10 cellular contexts compared by ENCODE assay signal in genomic region chr18:63368611-63369010, GRCh38. TPM values are rescaled to one million over a fixed set of nuclear protein-coding genes. Genes with fewer than 3 reads are reported as not detected.
DNase-seq lines count a peak whose midpoint lies in the region; ATAC-seq, FAIRE-seq and TF ChIP-seq lines count a peak whose summit lies in the region.
"Had no signal": no experiment of that assay in that cellular context is flagged by ENCODE, and none has a peak within 500 bp of the region (broad histone marks: within the 10 kb centered on the region; RNA-seq: fewer than 3 reads in every experiment).

No MANE protein-coding gene starts in this region.

- no peak for DNase-seq in CD8-positive, alpha-beta memory T cell
- DNase-seq in MG63: no peak
- DNase-seq in coronary artery (ENCODE audit: low spot score): no peak
- no peak for DNase-seq in neural crest cell (ENCODE audit: low read depth, low spot score)
- DNase-seq in NCI-H1930 (lab: John Stamatoyannopoulos, UW): no peak
- no peak for DNase-seq in GM19239 (ENCODE audit: insufficient read length, low spot score)
- DNase-seq: activated CD4-positive, alpha-beta T cell treated with anti-CD3 and anti-CD28 coated beads for 1 hour had no signal

- no peaks in the 10 kb centered on the region for H3K27me3 ChIP-seq in CD8-positive, alpha-beta memory T cell (ENCODE audit: insufficient read depth, low read length, poor library complexity, severe bottlenecking)
- H3K27me3 ChIP-seq in MG63: no peaks in the 10 kb centered on the region
- H3K27me3 ChIP-seq: cardiac muscle cell had no signal

- no peak overlapping the region for H3K27ac ChIP-seq in CD8-positive, alpha-beta memory T cell (ENCODE audit: low read depth, low read length)
- H3K27ac ChIP-seq in coronary artery: no peak overlapping the region

- H3K4me1 Mint-ChIP-seq in CD8-positive, alpha-beta memory T cell: peaks cover 37 to 41% (median 37%) of the 10 kb centered on the region in 3 donors
- H3K4me1 Mint-ChIP-seq in neural crest cell: peaks cover 26% of the 10 kb centered on the region

- peaks cover 0 to 8% (median 0%) of the 10 kb centered on the region in 3 donors for H3K36me3 Mint-ChIP-seq in CD8-positive, alpha-beta memory T cell
- peaks cover 11% of the 10 kb centered on the region for H3K36me3 Mint-ChIP-seq in neural crest cell (ENCODE audit: low read depth)

- CTCF ChIA-PET in CD8-positive, alpha-beta memory T cell (lab: Charles Lee): interaction anchor here (1.9 kb wide), 1 partner anchor 50 kb away, joined by 4 read pairs; no protein-coding TSS in a partner anchor

- H3K9me3 ChIP-seq in CD8-positive, alpha-beta memory T cell (ENCODE audit: low read length): no peaks in the 10 kb centered on the region
- H3K9me3 ChIP-seq in MG63: no peaks in the 10 kb centered on the region

- POLR2A ChIA-PET in CD8-positive, alpha-beta memory T cell (lab: Charles Lee): no interaction called here

- no peak overlapping the region for H3K4me3 ChIP-seq in CD8-positive, alpha-beta memory T cell (ENCODE audit: low read length)
- peak overlapping the region; percentile 78 for H3K4me3 ChIP-seq in MG63
- H3K4me3 ChIP-seq in coronary artery: peak overlapping the region; percentile 83

- no peak for TF ChIP-seq CTCF in coronary artery (IDR thresholded peaks at IDR 0.05)
- no peak for TF ChIP-seq CTCF in neural crest cell (conservative IDR thresholded peaks at IDR 0.05)

- H3K27me3 Mint-ChIP-seq in CD8-positive, alpha-beta memory T cell: no peaks in the 10 kb centered on the region
- H3K27me3 Mint-ChIP-seq in neural crest cell (ENCODE audit: low read depth): no peaks in the 10 kb centered on the region

- H3K4me1 ChIP-seq in CD8-positive, alpha-beta memory T cell (ENCODE audit: insufficient read depth, low read length): peaks cover 34% of the 10 kb centered on the region

- H3K36me3 ChIP-seq in CD8-positive, alpha-beta memory T cell (ENCODE audit: insufficient read depth, low read length): no peaks in the 10 kb centered on the region
- H3K36me3 ChIP-seq in MG63: peaks cover 12% of the 10 kb centered on the region; the same call in 1 of the 2 replicates
- H3K36me3 ChIP-seq: cardiac muscle cell had no signal

- no peak for FAIRE-seq in GM19239 (lab: Jason Lieb, UNC)
- FAIRE-seq: H54 had no signal

- peak overlapping the region in 5 of 8 donors; percentile 17 to 82 (median 68) for H3K27ac Mint-ChIP-seq in CD8-positive, alpha-beta memory T cell
- no peak overlapping the region for H3K27ac Mint-ChIP-seq in neural crest cell (ENCODE audit: unreplicated experiment)

- H3K9me3 Mint-ChIP-seq in CD8-positive, alpha-beta memory T cell: no peaks in the 10 kb centered on the region
- peaks cover 5% of the 10 kb centered on the region for H3K9me3 Mint-ChIP-seq in neural crest cell

- peak overlapping the region; percentile 88 to 97 (median 95) for H3K4me3 Mint-ChIP-seq in CD8-positive, alpha-beta memory T cell
- H3K4me3 Mint-ChIP-seq in neural crest cell: peak overlapping the region; percentile 84

- ATAC-seq in GM19463 (IDR thresholded peaks at IDR 0.05; ENCODE audit: unreplicated experiment): no peak

RNA-seq across cellular contexts. Expression of gene KDSR, which starts 1.6 kb away (rescaled TPM):
- total RNA-seq in CD8-positive, alpha-beta memory T cell: 10 to 100 TPM; 52.1 to 55.3 TPM
- polyA plus RNA-seq in CD8-positive, alpha-beta memory T cell: 103 TPM
- total RNA-seq in MG63 (2014; rRNA removed; shearing (Covaris generic); ENCODE audit: low replicate concordance): 17.5 and 23.7 TPM in 2 replicates
- 31.0 and 35.7 TPM in 2 replicates for total RNA-seq in neural crest cell

RNA-seq across cellular contexts. Expression of gene BCL2, which starts 49.0 kb away (rescaled TPM):
- 10 to 100 TPM; 58.9 to 60.5 TPM for total RNA-seq in CD8-positive, alpha-beta memory T cell
- 29.8 TPM for polyA plus RNA-seq in CD8-positive, alpha-beta memory T cell
- total RNA-seq in MG63 (2014; rRNA removed; shearing (Covaris generic); ENCODE audit: low replicate concordance): 3.0 and 5.4 TPM in 2 replicates
- 14.1 and 15.1 TPM in 2 replicates for total RNA-seq in neural crest cell

RNA-seq across cellular contexts. Expression of gene VPS4B, which starts 53.7 kb away (rescaled TPM):
- 10 to 100 TPM; 60.8 to 61.9 TPM for total RNA-seq in CD8-positive, alpha-beta memory T cell
- polyA plus RNA-seq in CD8-positive, alpha-beta memory T cell: 74.5 TPM
- 28.9 and 43.9 TPM in 2 replicates for total RNA-seq in MG63 (2014; rRNA removed; shearing (Covaris generic); ENCODE audit: low replicate concordance)
- total RNA-seq in neural crest cell: 34.2 and 41.8 TPM in 2 replicates
